In the genomic region with DNA sequence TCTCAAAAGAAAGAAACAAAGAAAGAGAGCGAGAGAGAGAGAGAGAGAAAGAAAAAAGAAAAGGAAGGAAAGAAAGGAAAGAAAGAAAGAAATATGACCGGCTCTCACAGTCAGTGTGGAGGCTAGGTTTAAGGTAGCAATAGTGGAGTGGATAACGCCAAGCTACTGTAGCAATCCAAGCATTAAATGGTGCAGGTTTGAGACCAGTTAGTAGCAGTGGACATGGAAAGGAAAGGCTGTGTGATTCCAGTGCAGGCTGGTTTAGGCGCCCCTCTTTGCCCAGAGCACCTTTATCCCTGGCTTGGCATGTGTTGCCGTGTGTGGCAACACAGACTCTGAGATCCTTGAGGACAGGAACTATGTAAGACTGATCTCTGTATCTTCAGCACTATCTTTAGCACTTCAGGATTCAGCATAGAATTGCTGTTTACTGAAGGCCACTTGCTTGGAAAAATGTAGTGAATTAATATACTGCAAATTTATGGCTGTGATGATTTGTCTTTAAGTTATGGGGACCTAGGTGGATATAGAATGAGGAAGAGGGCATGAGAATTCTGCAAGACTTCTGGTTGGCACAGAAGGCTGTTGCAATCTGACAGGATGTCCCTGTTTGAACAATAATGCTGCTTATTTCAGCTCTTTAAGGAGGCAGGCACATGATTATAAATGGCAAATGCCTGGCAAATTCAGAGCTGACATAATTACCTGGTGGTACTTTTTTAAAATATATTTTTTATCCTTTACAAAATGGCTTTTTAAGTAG, we compare ENCODE assay signal across 24 cellular contexts. TPM values are rescaled to one million over a fixed set of nuclear protein-coding genes. Genes with fewer than 3 reads are reported as not detected.
A peak's percentile ranks its signal among the peaks of the same experiment; 100 is the strongest.
DNase-seq lines count a peak whose midpoint lies in the region; ATAC-seq, FAIRE-seq and TF ChIP-seq lines count a peak whose summit lies in the region.
"Had no signal": no experiment of that assay in that cellular context is flagged by ENCODE, and none has a peak within 500 bp of the region (broad histone marks: within the 10 kb centered on the region; RNA-seq: fewer than 3 reads in every experiment).

No MANE protein-coding gene starts in this region.

- DNase-seq in GM23338 (ENCODE audit: low spot score) (no peak), NOMO-1 treated with dmso at 0.1 percent for 144 hours (lab: John Stamatoyannopoulos, UW; ENCODE audit: unreplicated experiment) (peak; percentile 72), K562 (ENCODE audit: extremely low read depth in 1 of 4, low spot score in 3 of 4) (no peak), sigmoid colon (peak; percentile 53), thyroid gland (no peak), RKO (ENCODE audit: low spot score) (no peak), MG63 (no peak)
- DNase-seq: activated CD4-positive, alpha-beta T cell treated with anti-CD3 and anti-CD28 coated beads for 36 hours; activated naive CD4-positive, alpha-beta T cell treated with anti-CD3 and anti-CD28 coated beads, Interleukin-2, amount 10 ng/mL, durations not matched to agents 7 days and 5 days; activated T-cell treated with anti-CD3 and anti-CD28 coated beads, Interleukin-2, amount 50 U/mL, for 72 hours; cerebellar nuclear complex; DMS79; IMR-90; kidney; mesendoderm; NCI-H1092; NCI-H1930; NCI-H2227 treated with DMSO at 0.1 percent for 48 hours; stimulated activated naive CD8-positive, alpha-beta T cell treated with anti-CD3 and anti-CD28 coated beads, Interleukin-15, Interleukin-2, amounts not matched to agents 100 U/mL and 50 U/mL, for 24 hours; SW 1271 had no signal

- H3K36me3 Mint-ChIP-seq in GM23338 (ENCODE audit: low read depth) = no peaks in the 10 kb centered on the region
- H3K36me3 Mint-ChIP-seq: activated naive CD4-positive, alpha-beta T cell treated with anti-CD3 and anti-CD28 coated beads, Interleukin-2, amount 10 ng/mL, durations not matched to agents 7 days and 5 days had no signal

- TF ChIP-seq POLR2A in K562 (conservative IDR thresholded peaks at IDR 0.05) (no peak), sigmoid colon (IDR thresholded peaks at IDR 0.05) (no peak), thyroid gland (IDR thresholded peaks at IDR 0.05) (no peak)

- H3F3A ChIP-seq in GM23338 (replicated peaks; ENCODE audit: low read depth) = no peaks in the 10 kb centered on the region

- CTCF ChIA-PET in K562 (lab: Yijun Ruan, JAX; ENCODE audit: low intra/inter-chr PET ratio) = no interaction called here

- no peak for TF ChIP-seq CTCF in GM23338 (conservative IDR thresholded peaks at IDR 0.05; ENCODE audit: low read depth in 2 of 2)
- no peak for TF ChIP-seq CTCF in K562 (IDR thresholded peaks at IDR 0.05 in 2 of 3, conservative IDR thresholded peaks at IDR 0.05 in 1 of 3; ENCODE audit: insufficient read depth in 2 of 3, low read depth in 1 of 3, low read length in 3 of 3)
- no peak for TF ChIP-seq CTCF in sigmoid colon (IDR thresholded peaks at IDR 0.05)
- TF ChIP-seq CTCF in thyroid gland (IDR thresholded peaks at IDR 0.05) = no peak

- H4K20me1 ChIP-seq in GM23338 (replicated peaks; ENCODE audit: insufficient read depth) (no peaks in the 10 kb centered on the region), K562 (replicated peaks; ENCODE audit: control insufficient read depth, insufficient read depth, low read length) (no peaks in the 10 kb centered on the region)

- no peak overlapping the region for H3K4me2 ChIP-seq in GM23338
- H3K4me2 ChIP-seq in K562 (ENCODE audit: insufficient read depth, low read length) = no peak overlapping the region

- no peak overlapping the region for H3K4me3 Mint-ChIP-seq in GM23338
- H3K4me3 Mint-ChIP-seq: activated CD4-positive, alpha-beta T cell treated with anti-CD3 and anti-CD28 coated beads for 36 hours; activated naive CD4-positive, alpha-beta T cell treated with anti-CD3 and anti-CD28 coated beads, Interleukin-2, amount 10 ng/mL, durations not matched to agents 7 days and 5 days; activated T-cell treated with anti-CD3 and anti-CD28 coated beads, Interleukin-2, amount 50 U/mL, for 72 hours; nephron had no signal

- no peak for FAIRE-seq in K562 (lab: Jason Lieb, UNC)
- FAIRE-seq: kidney had no signal

- no peaks in the 10 kb centered on the region for H3K4me1 Mint-ChIP-seq in GM23338
- H3K4me1 Mint-ChIP-seq: activated CD4-positive, alpha-beta T cell treated with anti-CD3 and anti-CD28 coated beads for 36 hours; activated naive CD4-positive, alpha-beta T cell treated with anti-CD3 and anti-CD28 coated beads, Interleukin-2, amount 10 ng/mL, durations not matched to agents 7 days and 5 days; nephron had no signal

- no peaks in the 10 kb centered on the region for H3K36me3 ChIP-seq in GM23338 (ENCODE audit: insufficient read depth)
- no peaks in the 10 kb centered on the region for H3K36me3 ChIP-seq in K562 (ENCODE audit: control insufficient read depth, insufficient read depth, low read length)
- H3K36me3 ChIP-seq in sigmoid colon = no peaks in the 10 kb centered on the region
- no peaks in the 10 kb centered on the region for H3K36me3 ChIP-seq in thyroid gland
- no peaks in the 10 kb centered on the region for H3K36me3 ChIP-seq in MG63
- H3K36me3 ChIP-seq: tibial nerve had no signal

- WGBS in K562 (ENCODE audit: insufficient coverage, low coverage, missing lambda C conversion rate) = 47% methylated on average over 5 of the region's 5 CpGs
- 85 to 89% methylated on average over 5 of the region's 5 CpGs for WGBS in sigmoid colon, 2 donors
- WGBS in thyroid gland, 2 donors = 75 to 76% methylated on average over 5 of the region's 5 CpGs

- H3K9me2 ChIP-seq in GM23338 (ENCODE audit: insufficient read depth) = no peaks in the 10 kb centered on the region

- H3K4me3 ChIP-seq in GM23338 (no peak overlapping the region), K562 (no peak overlapping the region), sigmoid colon (no peak overlapping the region), thyroid gland (replicated peaks in 1 of 3) (no peak overlapping the region), MG63 (no peak overlapping the region)
- H3K4me3 ChIP-seq: tibial nerve had no signal

- TF ChIP-seq EP300 in K562 (IDR thresholded peaks at IDR 0.05; ENCODE audit: low read length) = no peak
- TF ChIP-seq EP300 in sigmoid colon (IDR thresholded peaks at IDR 0.05) = no peak

- intact Hi-C loops in K562 (cut with micrococcal nuclease) (no loop called here), sigmoid colon (cut with DNase I) (no loop called here), thyroid gland (cut with DNase I) (no loop called here)

- ATAC-seq in GM23338 = no peak
- peak; percentile 40 for ATAC-seq in K562
- ATAC-seq in GM21447 (IDR thresholded peaks at IDR 0.05; ENCODE audit: unreplicated experiment) = no peak
- ATAC-seq: activated CD4-positive, alpha-beta T cell treated with anti-CD3 and anti-CD28 coated beads for 36 hours; activated T-cell treated with anti-CD3 and anti-CD28 coated beads, Interleukin-2, amount 50 U/mL, for 72 hours; esophagus mucosa; stimulated activated naive CD8-positive, alpha-beta T cell treated with anti-CD3 and anti-CD28 coated beads, Interleukin-15, Interleukin-2, amounts not matched to agents 100 U/mL and 50 U/mL, for 24 hours had no signal

- H3K4me1 ChIP-seq in GM23338 (ENCODE audit: insufficient read depth) (no peaks in the 10 kb centered on the region), K562 (replicated peaks in 1 of 2; ENCODE audit: control insufficient read depth in 2 of 2, insufficient read depth in 2 of 2, low read length in 2 of 2) (peaks cover 3 to 13% of the 10 kb centered on the region in 2 experiments; a peak in 3 of 5 replicates), sigmoid colon (no peaks in the 10 kb centered on the region), thyroid gland (no peaks in the 10 kb centered on the region)

- H3K9me3 ChIP-seq in K562 (replicated peaks; ENCODE audit: control insufficient read depth, insufficient read depth, low read depth, low read length) (no peaks in the 10 kb centered on the region), sigmoid colon (no peaks in the 10 kb centered on the region), thyroid gland (no peaks in the 10 kb centered on the region), MG63 (no peaks in the 10 kb centered on the region)
- H3K9me3 ChIP-seq: tibial nerve had no signal

- POLR2A ChIA-PET in K562 (lab: Yijun Ruan, JAX) = interaction anchor here (0.6 to 1.4 kb wide), 5 partner anchors 11 to 1183 kb away, joined by 3 to 5 read pairs (median 3); no protein-coding TSS in a partner anchor

- H3K79me2 ChIP-seq in GM23338 (replicated peaks; ENCODE audit: insufficient read depth) (no peaks in the 10 kb centered on the region), K562 (ENCODE audit: control insufficient read depth, insufficient read depth, low read length) (no peaks in the 10 kb centered on the region)

- H3K27me3 ChIP-seq in GM23338 (ENCODE audit: insufficient read depth) = no peaks in the 10 kb centered on the region
- H3K27me3 ChIP-seq in K562 (ENCODE audit: control insufficient read depth in 2 of 2, insufficient read depth in 2 of 2, low read length in 2 of 2) = no peaks in the 10 kb centered on the region
- H3K27me3 ChIP-seq in sigmoid colon = no peaks in the 10 kb centered on the region
- H3K27me3 ChIP-seq in thyroid gland = no peaks in the 10 kb centered on the region
- H3K27me3 ChIP-seq in MG63 = no peaks in the 10 kb centered on the region
- H3K27me3 ChIP-seq: tibial nerve had no signal

- no peak for TF ChIP-seq RAD21 in K562 (CRISPR knock-in tag; conservative IDR thresholded peaks at IDR 0.05 in 1 of 2, IDR thresholded peaks at IDR 0.05 in 1 of 2)

- H3K9me1 ChIP-seq in K562 (ENCODE audit: control insufficient read depth, insufficient read depth, low read length) = no peaks in the 10 kb centered on the region

- peak overlapping the region in 1 of 2 experiments; percentile 14; a peak in 1 of 4 replicates for H3K9ac ChIP-seq in K562 (ENCODE audit: insufficient read depth in 1 of 2, low read depth in 2 of 2, low read length in 2 of 2)

- no TSS peak for BruUV-seq in K562 (replicated peaks; lab: Mats Ljungman, UMichigan)

- H2AFZ ChIP-seq in GM23338 (peak overlapping the region; percentile 64), K562 (ENCODE audit: low read depth, low read length) (peak overlapping the region; percentile 69)

- no peak overlapping the region for H3K27ac Mint-ChIP-seq in GM23338
- H3K27ac Mint-ChIP-seq: activated CD4-positive, alpha-beta T cell treated with anti-CD3 and anti-CD28 coated beads for 36 hours; activated naive CD4-positive, alpha-beta T cell treated with anti-CD3 and anti-CD28 coated beads, Interleukin-2, amount 10 ng/mL, durations not matched to agents 7 days and 5 days; activated T-cell treated with anti-CD3 and anti-CD28 coated beads, Interleukin-2, amount 50 U/mL, for 72 hours; nephron had no signal

- in situ Hi-C loops in K562 (cut with MboI) = no loop called here

- no peaks in the 10 kb centered on the region for H3K9me3 Mint-ChIP-seq in GM23338
- H3K9me3 Mint-ChIP-seq: activated naive CD4-positive, alpha-beta T cell treated with anti-CD3 and anti-CD28 coated beads, Interleukin-2, amount 10 ng/mL, durations not matched to agents 7 days and 5 days; activated T-cell treated with anti-CD3 and anti-CD28 coated beads, Interleukin-2, amount 50 U/mL, for 72 hours; nephron had no signal

- H3K27me3 Mint-ChIP-seq in GM23338 (ENCODE audit: insufficient read depth, low read depth, poor library complexity) = no peaks in the 10 kb centered on the region

- no peak overlapping the region for H3K27ac ChIP-seq in GM23338 (ENCODE audit: low read depth)
- no peak overlapping the region for H3K27ac ChIP-seq in K562 (ENCODE audit: extremely low read depth, low read depth, low read length)
- H3K27ac ChIP-seq in sigmoid colon = no peak overlapping the region
- H3K27ac ChIP-seq in thyroid gland = no peak overlapping the region
- H3K27ac ChIP-seq: tibial nerve had no signal

RNA-seq across cellular contexts. Expression of a gene that starts 10.8 kb away (rescaled TPM):
- total RNA-seq in GM23338 (2014; rRNA removed; shearing (Covaris generic)) = 74.9 and 82.7 TPM in 2 replicates
- polyA plus RNA-seq in GM23338 (2016; fragmentation: Nextera tagmentation; extraction: Ambion mirVana) (102 and 103 TPM in 2 replicates), K562 (2011; rRNA removed) (194 and 219 TPM in 2 replicates), K562 (2014; fragmentation: Illumina TruSeq; extraction: Trizol) (209 and 217 TPM in 2 replicates), K562 (2014; fragmentation: Nextera tagmentation; extraction: Ambion mirVana) (10 to 100 TPM; 43.9 to 66.2 TPM), K562 (2014; rRNA removed) (140 and 148 TPM in 2 replicates), sigmoid colon (10 to 100 TPM; 31.8 to 34.9 (median 32.2) TPM)
- 130 and 303 TPM in 2 replicates for total RNA-seq in K562 (2011; cell fraction: chromatin; rRNA removed; ENCODE audit: low replicate concordance)
- 63.4 and 95.5 TPM in 2 replicates for total RNA-seq in K562 (2011; cell fraction: nucleolus; rRNA removed)
- total RNA-seq in K562 (2011; cell fraction: nucleoplasm; rRNA removed) = 155 and 245 TPM in 2 replicates
- total RNA-seq in K562 (2014; rRNA removed) (170 and 185 TPM in 2 replicates), K562 (2014; rRNA removed; fragmentation: Illumina TruSeq; extraction: Trizol) (210 and 239 TPM in 2 replicates), K562 (2015; rRNA removed; fragmentation: Illumina TruSeq; extraction: Trizol) (209 and 211 TPM in 2 replicates), K562 (2021) (131 and 136 TPM in 2 replicates), sigmoid colon (10 to 100 TPM; 49.7 to 81.5 (median 71.9) TPM), thyroid gland (100 to 1,000 TPM in 3 of 4 donors, 10 to 100 TPM in 1; 95.6 to 272 (median 128) TPM)
- polyA plus RNA-seq in K562 (2011; cell fraction: cytosol; rRNA removed) = 158 and 177 TPM in 2 replicates
- polyA plus RNA-seq in K562 (2011; cell fraction: nucleus; rRNA removed) = 148 and 218 TPM in 2 replicates
- 109 and 119 TPM in 2 replicates for polyA plus RNA-seq in K562 (2012)
- polyA minus RNA-seq in K562 (2011; rRNA and poly(A)+ RNA removed) = 239 and 277 TPM in 2 replicates
- polyA minus RNA-seq in K562 (2011; cell fraction: cytosol; rRNA and poly(A)+ RNA removed) = 116 and 142 TPM in 2 replicates
- 109 and 204 TPM in 2 replicates for polyA minus RNA-seq in K562 (2011; cell fraction: nucleus; rRNA and poly(A)+ RNA removed)
- total RNA-seq in MG63 (2014; rRNA removed; shearing (Covaris generic); ENCODE audit: low replicate concordance) = 31.7 and 45.5 TPM in 2 replicates

Comparison
In these comparisons a context has a peak if more than half of its experiments do, and no peak if none do; other contexts are left out.
1. DNase-seq: peak in NOMO-1 treated with dmso at 0.1 percent for 144 hours (single experiment) and sigmoid colon (single experiment); none in GM23338 (single experiment), K562 (0 of 4), thyroid gland (0 of 2), RKO (single experiment) and MG63 (single experiment).